ENCODE assay signal across 21 cellular contexts in the genomic region with DNA sequence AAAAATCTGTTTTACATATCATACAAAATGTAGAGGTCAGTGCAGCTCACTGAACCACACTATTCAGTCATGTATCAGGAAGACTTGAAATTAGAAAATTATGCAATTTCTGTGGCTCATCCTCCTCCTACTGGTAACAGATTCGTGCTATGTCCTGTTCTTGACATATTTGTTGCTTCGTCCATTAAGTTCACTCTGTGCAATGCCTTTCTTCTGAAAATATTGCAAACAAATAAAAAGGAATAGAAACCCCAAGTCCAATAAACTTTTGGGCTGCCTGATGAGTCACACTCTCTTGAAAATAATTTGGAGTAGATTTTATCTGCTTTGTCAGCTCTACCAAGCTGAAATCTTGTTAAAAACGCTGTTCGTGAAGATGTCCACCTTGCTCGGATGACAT.
"Had no signal": no experiment of that assay in that cellular context is flagged by ENCODE, and none has a peak within 500 bp of the region (broad histone marks: within the 10 kb centered on the region; RNA-seq: fewer than 3 reads in every experiment).

No MANE protein-coding gene starts in this region.

- H3K79me2 ChIP-seq: parathyroid adenoma had no signal

- H3K36me3 ChIP-seq: right lobe of liver had no signal

- ATAC-seq: foreskin keratinocyte; left lobe of liver; lower lobe of right lung; right lobe of liver; stimulated activated naive CD8-positive, alpha-beta T cell treated with anti-CD3 and anti-CD28 coated beads, Interleukin-15, Interleukin-2, amounts not matched to agents 100 U/mL and 50 U/mL, for 24 hours had no signal

- H3K4me1 Mint-ChIP-seq: naive B cell had no signal

- H3K4me1 ChIP-seq: foreskin keratinocyte, lower lobe of right lung, parathyroid adenoma, right lobe of liver, upper lobe of left lung had no signal

- DNase-seq: activated CD4-positive, alpha-beta T cell treated with anti-CD3 and anti-CD28 coated beads for 1 hour; activated CD8-positive, alpha-beta memory T cell treated with anti-CD3 and anti-CD28 coated beads, Interleukin-2, amount 50 U/mL, for 48 hours; activated effector memory CD4-positive, alpha-beta T cell treated with Interleukin-2 at 50 U/mL for 16 hours; activated naive CD4-positive, alpha-beta T cell treated with anti-CD3 and anti-CD28 coated beads, Interleukin-2, amount 10 ng/mL, durations not matched to agents 7 days and 5 days; activated T-cell treated with anti-CD3 and anti-CD28 coated beads, Interleukin-2, amount 50 U/mL, for 48 hours; cerebellar nuclear complex; foreskin keratinocyte; kidney; lower lobe of right lung; naive B cell; nucleus accumbens; right lobe of liver; stimulated activated CD4-positive, alpha-beta T cell treated with anti-CD3 and anti-CD28 coated beads, Interleukin-4, amount 100 ng/mL, for 24 hours; stimulated activated naive CD8-positive, alpha-beta T cell treated with anti-CD3 and anti-CD28 coated beads, Interleukin-15, Interleukin-2, amounts not matched to agents 100 U/mL and 50 U/mL, for 24 hours; T-cell; upper lobe of left lung had no signal

- H3K9me3 ChIP-seq: lower lobe of right lung, right lobe of liver, upper lobe of left lung had no signal

- H3K27me3 ChIP-seq: foreskin keratinocyte, right lobe of liver, upper lobe of left lung had no signal

- H3K4me3 Mint-ChIP-seq: activated naive CD4-positive, alpha-beta T cell treated with anti-CD3 and anti-CD28 coated beads, Interleukin-2, amount 10 ng/mL, durations not matched to agents 7 days and 5 days; naive B cell; T-cell; T-helper 2 cell treated with Interferon-gamma antibody and Interleukin-4, amounts not matched to agents 5 μg/mL and 100 μg/mL, for 36 hours had no signal

- H3K27ac ChIP-seq: coronary artery, epithelial cell of prostate, foreskin keratinocyte, lower lobe of right lung, parathyroid adenoma, right lobe of liver, upper lobe of left lung had no signal

- H3K4me3 ChIP-seq: coronary artery, lower lobe of right lung, right lobe of liver, upper lobe of left lung had no signal

- H3K27ac Mint-ChIP-seq: T-cell; T-helper 2 cell treated with Interferon-gamma antibody and Interleukin-4, amounts not matched to agents 5 μg/mL and 100 μg/mL, for 36 hours had no signal

- H3K9ac ChIP-seq: parathyroid adenoma had no signal

- H3K9me3 Mint-ChIP-seq: activated naive CD4-positive, alpha-beta T cell treated with anti-CD3 and anti-CD28 coated beads, Interleukin-2, amount 10 ng/mL, durations not matched to agents 7 days and 5 days; naive B cell; T-cell; T-helper 2 cell treated with Interferon-gamma antibody and Interleukin-4, amounts not matched to agents 5 μg/mL and 100 μg/mL, for 36 hours had no signal

- H3K27me3 Mint-ChIP-seq: activated naive CD4-positive, alpha-beta T cell treated with anti-CD3 and anti-CD28 coated beads, Interleukin-2, amount 10 ng/mL, durations not matched to agents 7 days and 5 days; naive B cell; T-cell had no signal

- H2AFZ ChIP-seq: parathyroid adenoma had no signal
